Comparison of ENCODE assay signal across 12 cellular contexts in genomic region chr5:139569276-139569955, GRCh38. TPM values are rescaled to one million over a fixed set of nuclear protein-coding genes. Genes with fewer than 3 reads are reported as not detected.
DNase-seq lines count a peak whose midpoint lies in the region; FAIRE-seq lines count a peak whose summit lies in the region.
"Had no signal": no experiment of that assay in that cellular context is flagged by ENCODE, and none has a peak within 500 bp of the region (broad histone marks: within the 10 kb centered on the region; RNA-seq: fewer than 3 reads in every experiment).

No MANE protein-coding gene starts in this region.

- peaks cover 4% of the 10 kb centered on the region for H3K4me1 ChIP-seq in HAP-1

- H3K36me3 ChIP-seq in HAP-1 (replicated peaks): peaks cover 10% of the 10 kb centered on the region

- no peak overlapping the region for H3K4me3 Mint-ChIP-seq in activated CD4-positive, alpha-beta memory T cell treated with anti-CD3 and anti-CD28 coated beads, Interleukin-2, amount 10 ng/mL, durations not matched to agents 7 days and 5 days

- peaks cover 52% of the 10 kb centered on the region for H3K36me3 Mint-ChIP-seq in activated CD4-positive, alpha-beta memory T cell treated with anti-CD3 and anti-CD28 coated beads, Interleukin-2, amount 10 ng/mL, durations not matched to agents 7 days and 5 days (ENCODE audit: low read depth)

- H3K4me1 Mint-ChIP-seq in activated CD4-positive, alpha-beta memory T cell treated with anti-CD3 and anti-CD28 coated beads, Interleukin-2, amount 10 ng/mL, durations not matched to agents 7 days and 5 days: peaks cover 62% of the 10 kb centered on the region

- no peaks in the 10 kb centered on the region for H3K27me3 Mint-ChIP-seq in activated CD4-positive, alpha-beta memory T cell treated with anti-CD3 and anti-CD28 coated beads, Interleukin-2, amount 10 ng/mL, durations not matched to agents 7 days and 5 days

- POLR2A ChIA-PET in activated CD4-positive, alpha-beta memory T cell treated with anti-CD3 and anti-CD28 coated beads, Interleukin-2, amount 10 ng/mL, durations not matched to agents 7 days and 5 days (lab: Charles Lee): interaction anchor here (1.0 to 2.5 kb wide), 2 partner anchors 9 to 20 kb away, joined by 3 to 8 read pairs; partner anchors contain the start of gene UBE2D2

- DNase-seq in AG20443 (ENCODE audit: low spot score): peak; percentile 13
- DNase-seq in ELR (ENCODE audit: low read depth): peak; percentile 27
- no peak for DNase-seq in activated CD4-positive, alpha-beta memory T cell treated with anti-CD3 and anti-CD28 coated beads, Interleukin-2, amount 10 ng/mL, durations not matched to agents 7 days and 5 days
- no peak for DNase-seq in HuH-7.5 (ENCODE audit: low spot score)
- DNase-seq in HAP-1 (ENCODE audit: low spot score in 2 of 2): no peak
- no peak for DNase-seq in activated CD4-positive, CD25-positive, alpha-beta regulatory T cell (lab: John Stamatoyannopoulos, UW)
- no peak for DNase-seq in NCI-H1436 treated with DMSO at 0.1 percent for 48 hours (lab: John Stamatoyannopoulos, UW)
- DNase-seq: NCI-H1105 treated with DMSO at 0.1 percent for 48 hours, NCI-H446 treated with DMSO at 0.1 percent for 48 hours, RPMI8226 had no signal

- in situ Hi-C loops in HAP-1 (cut with MboI; ENCODE audit: low sequenced_read_pairs): no loop called here

- H3K9me3 ChIP-seq in HAP-1: no peaks in the 10 kb centered on the region

- peak overlapping the region; percentile 18 for H3K27ac Mint-ChIP-seq in activated CD4-positive, alpha-beta memory T cell treated with anti-CD3 and anti-CD28 coated beads, Interleukin-2, amount 10 ng/mL, durations not matched to agents 7 days and 5 days

- H3K4me3 ChIP-seq in HAP-1: no peak overlapping the region

- H3K27me3 ChIP-seq in HAP-1 (ENCODE audit: low read depth): no peaks in the 10 kb centered on the region

- H3K9me3 Mint-ChIP-seq in activated CD4-positive, alpha-beta memory T cell treated with anti-CD3 and anti-CD28 coated beads, Interleukin-2, amount 10 ng/mL, durations not matched to agents 7 days and 5 days: no peaks in the 10 kb centered on the region

- CTCF ChIA-PET in activated CD4-positive, alpha-beta memory T cell treated with anti-CD3 and anti-CD28 coated beads, Interleukin-2, amount 10 ng/mL, durations not matched to agents 7 days and 5 days (lab: Charles Lee): no interaction called here

- FAIRE-seq in islet of Langerhans (lab: Jason Lieb, UNC): peak; percentile 9
- FAIRE-seq: HTR-8/SVneo had no signal

RNA-seq across cellular contexts. Expression of gene UBE2D2, which starts 8.3 kb away (rescaled TPM):
- 100 to 1,000 TPM; 241 to 244 TPM for total RNA-seq in activated CD4-positive, alpha-beta memory T cell treated with anti-CD3 and anti-CD28 coated beads, Interleukin-2, amount 10 ng/mL, durations not matched to agents 7 days and 5 days

Comparison
In these comparisons a context has a peak if more than half of its experiments do, and no peak if none do; other contexts are left out.
1. DNase-seq: peak in AG20443 (single experiment) and ELR (single experiment); none in activated CD4-positive, alpha-beta memory T cell treated with anti-CD3 and anti-CD28 coated beads, Interleukin-2, amount 10 ng/mL, durations not matched to agents 7 days and 5 days (single experiment), HuH-7.5 (single experiment), HAP-1 (0 of 2), activated CD4-positive, CD25-positive, alpha-beta regulatory T cell (0 of 4) and NCI-H1436 treated with DMSO at 0.1 percent for 48 hours (single experiment).